6 cellular contexts compared by ENCODE assay signal in the genomic region with DNA sequence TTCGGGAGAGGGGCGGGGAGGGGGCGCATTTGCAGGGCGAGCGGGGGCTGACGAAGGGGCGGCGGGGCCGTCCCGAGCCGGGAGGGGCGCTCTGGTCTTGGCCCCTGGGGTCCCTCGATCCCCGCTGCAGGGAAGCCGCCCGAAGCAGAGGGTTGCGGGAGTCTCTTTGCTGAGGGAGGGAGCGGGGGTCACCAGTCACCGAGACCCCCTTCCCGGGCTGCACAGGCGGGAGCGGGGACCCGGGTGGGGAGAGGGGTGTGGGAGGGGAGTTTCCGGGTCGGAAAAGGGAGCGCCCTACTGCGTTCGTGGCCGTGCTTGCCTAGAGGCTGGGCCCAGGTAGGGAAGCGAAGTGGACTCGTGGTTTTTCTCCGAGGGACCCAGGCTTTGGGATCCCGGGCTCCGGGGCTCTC. TPM values are rescaled to one million over a fixed set of nuclear protein-coding genes. Genes with fewer than 3 reads are reported as not detected.
DNase-seq lines count a peak whose midpoint lies in the region; ATAC-seq and TF ChIP-seq lines count a peak whose summit lies in the region.

No MANE protein-coding gene starts in this region.

- intact Hi-C loops in activated CD8-positive, alpha-beta T cell treated with anti-CD3 and anti-CD28 coated beads for 36 hours (cut with micrococcal nuclease) = no loop called here

- CTCF ChIA-PET in activated CD8-positive, alpha-beta T cell treated with anti-CD3 and anti-CD28 coated beads for 36 hours (lab: Charles Lee) = interaction anchor here (0.9 to 4.1 kb wide), 6 partner anchors 11 to 63 kb away, joined by 5 to 31 read pairs (median 14); a partner anchor contains a TSS

- H3K27ac ChIP-seq in lung (ENCODE audit: low read depth in 1 of 2, low read length in 1 of 2) = no peak overlapping the region

- H3K4me3 Mint-ChIP-seq in T-helper 2 cell treated with Interferon-gamma antibody and Interleukin-4, amounts not matched to agents 5 μg/mL and 100 μg/mL, for 36 hours = peak overlapping the region; percentile 85
- H3K4me3 Mint-ChIP-seq in activated CD8-positive, alpha-beta T cell treated with anti-CD3 and anti-CD28 coated beads for 36 hours = peak overlapping the region; percentile 80

- H3K27me3 Mint-ChIP-seq in T-helper 2 cell treated with Interferon-gamma antibody and Interleukin-4, amounts not matched to agents 5 μg/mL and 100 μg/mL, for 36 hours (ENCODE audit: low read depth) = peaks cover 18% of the 10 kb centered on the region
- peaks cover 5% of the 10 kb centered on the region for H3K27me3 Mint-ChIP-seq in activated CD8-positive, alpha-beta T cell treated with anti-CD3 and anti-CD28 coated beads for 36 hours

- H3K9me3 ChIP-seq in lung (ENCODE audit: control insufficient read depth in 2 of 2, insufficient read depth in 1 of 2, low read length in 1 of 2) = peaks cover 0 to under 1% of the 10 kb centered on the region in 2 donors

- H3K36me3 ChIP-seq in lung (ENCODE audit: control insufficient read depth in 2 of 2, insufficient read depth in 2 of 2, low read length in 2 of 2) = peaks cover 3 to 15% of the 10 kb centered on the region in 2 donors

- H3K4me1 ChIP-seq in lung (ENCODE audit: control insufficient read depth in 2 of 2, insufficient read depth in 2 of 2, low read length in 2 of 2) = peaks cover 2 to 7% of the 10 kb centered on the region in 2 donors

- peak; percentile 17 for ATAC-seq in activated CD8-positive, alpha-beta T cell treated with anti-CD3 and anti-CD28 coated beads for 36 hours
- ATAC-seq in lung (ENCODE audit: insufficient read depth, low FRiP score) = no peak

- no peak overlapping the region for H3K27ac Mint-ChIP-seq in T-helper 2 cell treated with Interferon-gamma antibody and Interleukin-4, amounts not matched to agents 5 μg/mL and 100 μg/mL, for 36 hours
- peak overlapping the region; percentile 52 for H3K27ac Mint-ChIP-seq in activated CD8-positive, alpha-beta T cell treated with anti-CD3 and anti-CD28 coated beads for 36 hours

- peak; percentile 27 for DNase-seq in T-helper 2 cell treated with Interferon-gamma antibody and Interleukin-4, amounts not matched to agents 5 μg/mL and 100 μg/mL, for 36 hours (ENCODE audit: low spot score)
- DNase-seq in T-helper 2 cell = no peak
- no peak for DNase-seq in activated CD8-positive, alpha-beta T cell treated with anti-CD3 and anti-CD28 coated beads for 36 hours
- DNase-seq in lung (ENCODE audit: low spot score) = no peak
- DNase-seq in SIG-M5 treated with dmso at 0.1 percent for 504 hours (lab: John Stamatoyannopoulos, UW; ENCODE audit: unreplicated experiment) = no peak
- no peak for DNase-seq in stimulated activated CD4-positive, alpha-beta T cell treated with anti-CD3 and anti-CD28 coated beads, Interleukin-4, amount 100 ng/mL, for 24 hours

- POLR2A ChIA-PET in activated CD8-positive, alpha-beta T cell treated with anti-CD3 and anti-CD28 coated beads for 36 hours (lab: Charles Lee) = interaction anchor here (0.7 kb wide), 1 partner anchor 9 kb away, joined by 3 read pairs; no protein-coding TSS in a partner anchor

- H3K27me3 ChIP-seq in lung (ENCODE audit: control insufficient read depth, insufficient read depth) = peaks cover 3% of the 10 kb centered on the region

- peaks cover 5% of the 10 kb centered on the region for H3K36me3 Mint-ChIP-seq in T-helper 2 cell treated with Interferon-gamma antibody and Interleukin-4, amounts not matched to agents 5 μg/mL and 100 μg/mL, for 36 hours (ENCODE audit: low read depth)
- H3K36me3 Mint-ChIP-seq in activated CD8-positive, alpha-beta T cell treated with anti-CD3 and anti-CD28 coated beads for 36 hours (ENCODE audit: low read depth) = peaks cover 10% of the 10 kb centered on the region

- H3K4me3 ChIP-seq in lung = peak overlapping the region; percentile 65

- no peaks in the 10 kb centered on the region for H3K9me3 Mint-ChIP-seq in T-helper 2 cell treated with Interferon-gamma antibody and Interleukin-4, amounts not matched to agents 5 μg/mL and 100 μg/mL, for 36 hours
- H3K9me3 Mint-ChIP-seq in activated CD8-positive, alpha-beta T cell treated with anti-CD3 and anti-CD28 coated beads for 36 hours = peaks cover 3% of the 10 kb centered on the region

- no peak for TF ChIP-seq CTCF in activated CD8-positive, alpha-beta T cell treated with anti-CD3 and anti-CD28 coated beads for 36 hours (IDR thresholded peaks at IDR 0.05)
- no peak for TF ChIP-seq CTCF in lung (IDR thresholded peaks at IDR 0.05; ENCODE audit: control extremely low read depth, extremely low read depth)

- WGBS in lung, 2 donors = 1% methylated on average over 28 to 34 of the region's 34 CpGs

- H3K4me1 Mint-ChIP-seq in T-helper 2 cell treated with Interferon-gamma antibody and Interleukin-4, amounts not matched to agents 5 μg/mL and 100 μg/mL, for 36 hours (ENCODE audit: low read depth) = peaks cover 8% of the 10 kb centered on the region
- H3K4me1 Mint-ChIP-seq in activated CD8-positive, alpha-beta T cell treated with anti-CD3 and anti-CD28 coated beads for 36 hours (ENCODE audit: low read depth) = peaks cover 10% of the 10 kb centered on the region

RNA-seq across cellular contexts. Expression of a gene that starts 0.4 kb away (rescaled TPM):
- 10 to 100 TPM; 35.6 to 39.5 TPM for total RNA-seq in activated CD8-positive, alpha-beta T cell treated with anti-CD3 and anti-CD28 coated beads for 36 hours
- 10 to 100 TPM; 42.7 to 74.7 TPM for total RNA-seq in lung
- polyA plus RNA-seq in lung = 10 to 100 TPM; 54.9 to 66.9 TPM

RNA-seq across cellular contexts. Expression of a gene that starts 10.7 kb away (rescaled TPM):
- not detected for total RNA-seq in activated CD8-positive, alpha-beta T cell treated with anti-CD3 and anti-CD28 coated beads for 36 hours
- total RNA-seq in lung = 1 to 10 TPM in 1 of 2 donors, under 1 TPM in 1; 0.55 to 1.4 TPM
- under 1 TPM; 0.08 to 0.29 TPM for polyA plus RNA-seq in lung

RNA-seq across cellular contexts. Expression of a gene that starts 25.4 kb away (rescaled TPM):
- not detected for total RNA-seq in activated CD8-positive, alpha-beta T cell treated with anti-CD3 and anti-CD28 coated beads for 36 hours
- not detected for total RNA-seq in lung
- polyA plus RNA-seq in lung = under 1 TPM in 1 of 2 donors, not detected in 1; 0.01 TPM

RNA-seq across cellular contexts. Expression of a gene that starts 27.8 kb away (rescaled TPM):
- total RNA-seq in activated CD8-positive, alpha-beta T cell treated with anti-CD3 and anti-CD28 coated beads for 36 hours = 1 to 10 TPM; 1.2 to 1.3 TPM
- total RNA-seq in lung = 10 to 100 TPM; 18.6 to 55.4 TPM
- polyA plus RNA-seq in lung = 100 to 1,000 TPM in 1 of 2 donors, 10 to 100 TPM in 1; 12.4 to 436 TPM

RNA-seq across cellular contexts. Expression of a gene that starts 46.1 kb away (rescaled TPM):
- total RNA-seq in activated CD8-positive, alpha-beta T cell treated with anti-CD3 and anti-CD28 coated beads for 36 hours = not detected
- not detected for total RNA-seq in lung
- polyA plus RNA-seq in lung = not detected
